8 cellular contexts compared by ENCODE assay signal in genomic region chr18:2657043-2657512, GRCh38. TPM values are rescaled to one million over a fixed set of nuclear protein-coding genes. Genes with fewer than 3 reads are reported as not detected.
DNase-seq lines count a peak whose midpoint lies in the region; ATAC-seq, FAIRE-seq and TF ChIP-seq lines count a peak whose summit lies in the region.

No MANE protein-coding gene starts in this region.

- H3K9me3 Mint-ChIP-seq in activated naive CD4-positive, alpha-beta T cell treated with anti-CD3 and anti-CD28 coated beads, Interleukin-2, amount 10 ng/mL, durations not matched to agents 7 days and 5 days, result peaks cover 3% of the 10 kb centered on the region
- peaks cover 0 to 4% of the 10 kb centered on the region in 2 donors for H3K9me3 Mint-ChIP-seq in activated naive CD4-positive, alpha-beta T cell treated with anti-CD3 and anti-CD28 coated beads, Interleukin-2, amount 50 U/mL, for 72 hours

- CTCF ChIA-PET in activated naive CD4-positive, alpha-beta T cell treated with anti-CD3 and anti-CD28 coated beads, Interleukin-2, amount 10 ng/mL, durations not matched to agents 7 days and 5 days (lab: Charles Lee), result interaction anchor here (1.1 to 2.0 kb wide), 4 partner anchors 15 to 30 kb away, joined by 3 to 9 read pairs (median 4); no protein-coding TSS in a partner anchor
- CTCF ChIA-PET in HepG2 (lab: Yijun Ruan, JAX; ENCODE audit: low intra/inter-chr PET ratio, low total read pairs), result no interaction called here

- peak overlapping the region; percentile 94 for H3K27ac ChIP-seq in HepG2 (ENCODE audit: extremely low read length, insufficient read depth, low read length)
- peak overlapping the region; percentile 96 to 99 (median 98) for H3K27ac ChIP-seq in upper lobe of left lung

- TF ChIP-seq CTCF in HepG2 (CRISPR knock-in tag; IDR thresholded peaks at IDR 0.05) (no peak), upper lobe of left lung (IDR thresholded peaks at IDR 0.05) (no peak), GM13977 (IDR thresholded peaks at IDR 0.05; ENCODE audit: extremely low read depth, insufficient read depth, missing control alignments) (no peak)

- intact Hi-C loops in HepG2 (cut with micrococcal nuclease; ENCODE audit: unreplicated experiment), result no loop called here

- TF ChIP-seq EP300 in HepG2 (IDR thresholded peaks at IDR 0.05; ENCODE audit: low read depth in 2 of 2, low read length in 2 of 2), result no peak
- no peak for TF ChIP-seq EP300 in HepG2 (CRISPR knock-in tag; IDR thresholded peaks at IDR 0.05; ENCODE audit: borderline replicate concordance)
- no peak for TF ChIP-seq EP300 in upper lobe of left lung (IDR thresholded peaks at IDR 0.05)

- H3K4me3 Mint-ChIP-seq in activated naive CD4-positive, alpha-beta T cell treated with anti-CD3 and anti-CD28 coated beads, Interleukin-2, amount 10 ng/mL, durations not matched to agents 7 days and 5 days, result peak overlapping the region; percentile 91

- no peaks in the 10 kb centered on the region for H3K9me3 ChIP-seq in HepG2 (ENCODE audit: low read length)
- H3K9me3 ChIP-seq in upper lobe of left lung, result no peaks in the 10 kb centered on the region

- peaks cover 0 to 3% of the 10 kb centered on the region in 2 experiments; a peak in 2 of 5 replicates for H3K36me3 ChIP-seq in HepG2 (replicated peaks in 1 of 2; ENCODE audit: control insufficient read depth in 1 of 2, insufficient read depth in 2 of 2, low read length in 2 of 2)
- H3K36me3 ChIP-seq in upper lobe of left lung, result no peaks in the 10 kb centered on the region

- no peak for ATAC-seq in activated naive CD4-positive, alpha-beta T cell treated with anti-CD3 and anti-CD28 coated beads, Interleukin-2, amount 50 U/mL, for 72 hours
- ATAC-seq in HepG2 (no peak), upper lobe of left lung (ENCODE audit: low FRiP score in 2 of 2) (no peak), GM18502 (IDR thresholded peaks at IDR 0.05; ENCODE audit: poor library complexity, unreplicated experiment) (no peak), HG03457 (IDR thresholded peaks at IDR 0.05; ENCODE audit: unreplicated experiment) (no peak)

- no peak overlapping the region for H2AFZ ChIP-seq in HepG2 (ENCODE audit: low read length)

- H3K36me3 Mint-ChIP-seq in activated naive CD4-positive, alpha-beta T cell treated with anti-CD3 and anti-CD28 coated beads, Interleukin-2, amount 10 ng/mL, durations not matched to agents 7 days and 5 days, result peaks cover 31% of the 10 kb centered on the region
- peaks cover 25 to 39% of the 10 kb centered on the region in 2 donors for H3K36me3 Mint-ChIP-seq in activated naive CD4-positive, alpha-beta T cell treated with anti-CD3 and anti-CD28 coated beads, Interleukin-2, amount 50 U/mL, for 72 hours

- in situ Hi-C loops in HepG2 (cut with HindIII; ENCODE audit: extremely low pct_ligation_motif_present, low pct_unique_long_range_greater_than_20kb) (no loop called here), GM13977 (cut with MboI; ENCODE audit: low pct_unique_long_range_greater_than_20kb, low sequenced_read_pairs, unreplicated experiment) (no loop called here)

- no peak for FAIRE-seq in HepG2 (lab: Jason Lieb, UNC)

- peaks cover 31% of the 10 kb centered on the region for H4K20me1 ChIP-seq in HepG2 (ENCODE audit: insufficient read depth, low read length)

- 1% methylated on average over 11 of the region's 11 CpGs for WGBS in HepG2 (ENCODE audit: low lambda C conversion rate)
- 3 to 4% methylated on average over 11 of the region's 11 CpGs for WGBS in upper lobe of left lung, 2 donors

- DNase-seq in activated naive CD4-positive, alpha-beta T cell treated with anti-CD3 and anti-CD28 coated beads, Interleukin-2, amount 10 ng/mL, durations not matched to agents 7 days and 5 days, result no peak
- DNase-seq in activated naive CD4-positive, alpha-beta T cell treated with Interleukin-2 at 50 U/mL for 16 hours, result no peak
- no peak for DNase-seq in activated naive CD4-positive, alpha-beta T cell treated with anti-CD3 and anti-CD28 coated beads, Interleukin-2, amount 50 U/mL, for 72 hours (ENCODE audit: low spot score in 2 of 2)
- no peak for DNase-seq in HepG2 (ENCODE audit: low spot score)
- DNase-seq in upper lobe of left lung, result no peak
- no peak for DNase-seq in GM13977 (ENCODE audit: low spot score)

- peak overlapping the region; percentile 88 to 91 (median 89) for H3K4me3 ChIP-seq in HepG2 (replicated peaks in 1 of 3; ENCODE audit: insufficient read depth in 1 of 3, low read depth in 2 of 3, low read length in 3 of 3)
- H3K4me3 ChIP-seq in upper lobe of left lung, result peak overlapping the region; percentile 77 to 99 (median 95)

- peaks cover 32% of the 10 kb centered on the region for H3K4me1 ChIP-seq in HepG2 (ENCODE audit: insufficient read depth, low read length)
- peaks cover 19 to 46% (median 31%) of the 10 kb centered on the region in 4 donors for H3K4me1 ChIP-seq in upper lobe of left lung

- peak overlapping the region; percentile 98 for H3K27ac Mint-ChIP-seq in activated naive CD4-positive, alpha-beta T cell treated with anti-CD3 and anti-CD28 coated beads, Interleukin-2, amount 10 ng/mL, durations not matched to agents 7 days and 5 days
- peak overlapping the region; percentile 98 for H3K27ac Mint-ChIP-seq in activated naive CD4-positive, alpha-beta T cell treated with anti-CD3 and anti-CD28 coated beads, Interleukin-2, amount 50 U/mL, for 72 hours

- POLR2A ChIA-PET in HepG2 (lab: Yijun Ruan, JAX), result interaction anchor here (1.4 to 1.6 kb wide), 3 partner anchors 8 to 86 kb away, joined by 4 to 10 read pairs (median 7); partner anchors contain the start of genes METTL4 and NDC80

- H3K4me2 ChIP-seq in HepG2 (ENCODE audit: low read depth, low read length), result peak overlapping the region; percentile 87

- TF ChIP-seq POLR2A in HepG2 (IDR thresholded peaks at IDR 0.05; ENCODE audit: insufficient read depth in 1 of 2, low read depth in 2 of 2, low read length in 2 of 2) (no peak), upper lobe of left lung (IDR thresholded peaks at IDR 0.05) (no peak)

- H3K27me3 ChIP-seq in HepG2 (ENCODE audit: control insufficient read depth in 1 of 2, insufficient read depth in 2 of 2, low read length in 2 of 2) (no peaks in the 10 kb centered on the region; a peak in 1 of 5 replicates), upper lobe of left lung (no peaks in the 10 kb centered on the region)

- BruUV-seq in HepG2 (replicated peaks; lab: Mats Ljungman, UMichigan), result no TSS peak

- peaks cover 53% of the 10 kb centered on the region for H3K4me1 Mint-ChIP-seq in activated naive CD4-positive, alpha-beta T cell treated with anti-CD3 and anti-CD28 coated beads, Interleukin-2, amount 10 ng/mL, durations not matched to agents 7 days and 5 days

- no peaks in the 10 kb centered on the region for H3K27me3 Mint-ChIP-seq in activated naive CD4-positive, alpha-beta T cell treated with anti-CD3 and anti-CD28 coated beads, Interleukin-2, amount 10 ng/mL, durations not matched to agents 7 days and 5 days

- H3K9ac ChIP-seq in HepG2 (ENCODE audit: insufficient read depth, low read depth, low read length), result peak overlapping the region; percentile 93

- H3K79me2 ChIP-seq in HepG2 (ENCODE audit: insufficient read depth, low read length), result peaks cover 57% of the 10 kb centered on the region

- no peak for TF ChIP-seq RAD21 in HepG2 (CRISPR knock-in tag; IDR thresholded peaks at IDR 0.05)

TF ChIP-seq in HepG2, 621 proteins besides CTCF, POLR2A, EP300 and RAD21:
- TF ChIP-seq FLYWCH1 (CRISPR knock-in tag; IDR thresholded peaks at IDR 0.05) (no peak), ZFP37 (CRISPR knock-in tag; IDR thresholded peaks at IDR 0.05; ENCODE audit: borderline replicate concordance) (no peak), MBD4 (IDR thresholded peaks at IDR 0.05; ENCODE audit: borderline replicate concordance, low read length) (no peak), HNRNPH1 (optimal IDR thresholded peaks at IDR 0.05; ENCODE audit: low read depth, low read length) (no peak), ZBTB7A (CRISPR knock-in tag; IDR thresholded peaks at IDR 0.05) (no peak), RORA (CRISPR knock-in tag; IDR thresholded peaks at IDR 0.05) (no peak), ASH2L (IDR thresholded peaks at IDR 0.05; ENCODE audit: insufficient read length, low read depth, low read length) (no peak), ZNF326 (CRISPR knock-in tag; IDR thresholded peaks at IDR 0.05; ENCODE audit: borderline replicate concordance) (no peak), ARNT2 (CRISPR knock-in tag; IDR thresholded peaks at IDR 0.05; ENCODE audit: low read depth) (no peak), SAFB2 (CRISPR knock-in tag; IDR thresholded peaks at IDR 0.05; ENCODE audit: borderline replicate concordance, low read depth) (no peak)
TF ChIP-seq in HepG2: peak in this region for 0.

RNA-seq across cellular contexts. Expression of gene SMCHD1, which starts 1.6 kb away (rescaled TPM):
- 100 to 1,000 TPM; 112 to 136 TPM for total RNA-seq in activated naive CD4-positive, alpha-beta T cell treated with anti-CD3 and anti-CD28 coated beads, Interleukin-2, amount 50 U/mL, for 72 hours
- total RNA-seq in HepG2 (2016; rRNA removed; fragmentation: Illumina TruSeq; extraction: Trizol) (93.6 and 110 TPM in 2 replicates), upper lobe of left lung (100 to 1,000 TPM in 2 of 6 donors, 10 to 100 TPM in 4; 39.2 to 157 (median 58.9) TPM)
- 13.6 and 15.9 TPM in 2 replicates for total RNA-seq in HepG2 (2016; cell fraction: cytosol; rRNA removed; fragmentation: Illumina TruSeq; extraction: Trizol; ENCODE audit: low read depth)
- total RNA-seq in HepG2 (2016; cell fraction: insoluble cytoplasmic fraction; rRNA removed; fragmentation: Illumina TruSeq; extraction: Trizol), result 84.6 and 113 TPM in 2 replicates
- total RNA-seq in HepG2 (2016; cell fraction: membrane; rRNA removed; fragmentation: Illumina TruSeq; extraction: Trizol), result 23.8 and 24.6 TPM in 2 replicates
- 173 and 188 TPM in 2 replicates for total RNA-seq in HepG2 (2016; cell fraction: nucleus; rRNA removed; fragmentation: Illumina TruSeq; extraction: Trizol)
- 17.9 and 21.4 TPM in 2 replicates for polyA plus RNA-seq in HepG2 (2011; rRNA removed)
- 6.3 and 9.9 TPM in 2 replicates for polyA plus RNA-seq in HepG2 (2011; cell fraction: cytosol; rRNA removed)
- polyA plus RNA-seq in HepG2 (2011; cell fraction: nucleus; rRNA removed), result 24.2 and 26.2 TPM in 2 replicates
- polyA plus RNA-seq in HepG2 (2012), result 24.4 and 28.6 TPM in 2 replicates
- 0.93 and 1.4 TPM in 2 replicates for polyA plus RNA-seq in HepG2 (2016; cell fraction: cytosol; fragmentation: Illumina TruSeq; extraction: Trizol; ENCODE audit: low read depth)
- polyA plus RNA-seq in HepG2 (2016; cell fraction: insoluble cytoplasmic fraction; fragmentation: Illumina TruSeq; extraction: Trizol; ENCODE audit: low read depth), result 52.1 and 55.6 TPM in 2 replicates
- polyA plus RNA-seq in HepG2 (2016; cell fraction: membrane; fragmentation: Illumina TruSeq; extraction: Trizol; ENCODE audit: low read depth), result 2.3 and 3.4 TPM in 2 replicates
- polyA plus RNA-seq in HepG2 (2016; cell fraction: nucleus; fragmentation: Illumina TruSeq; extraction: Trizol; ENCODE audit: insufficient read depth, low read depth), result 90.4 and 91.3 TPM in 2 replicates
- 18.4 and 33.4 TPM in 2 replicates for polyA minus RNA-seq in HepG2 (2011; rRNA and poly(A)+ RNA removed; ENCODE audit: low replicate concordance)
- polyA minus RNA-seq in HepG2 (2011; cell fraction: cytosol; rRNA and poly(A)+ RNA removed), result 38.2 and 47.6 TPM in 2 replicates
- 266 and 276 TPM in 2 replicates for polyA minus RNA-seq in HepG2 (2011; cell fraction: nucleus; rRNA and poly(A)+ RNA removed)
